Comparison of ENCODE assay signal across 14 cellular contexts in genomic region chr5:178196986-178197385, GRCh38. TPM values are rescaled to one million over a fixed set of nuclear protein-coding genes. Genes with fewer than 3 reads are reported as not detected.
A peak's percentile ranks its signal among the peaks of the same experiment; 100 is the strongest.
DNase-seq lines count a peak whose midpoint lies in the region; ATAC-seq and TF ChIP-seq lines count a peak whose summit lies in the region.
"Had no signal": no experiment of that assay in that cellular context is flagged by ENCODE, and none has a peak within 500 bp of the region (broad histone marks: within the 10 kb centered on the region; RNA-seq: fewer than 3 reads in every experiment).

No MANE protein-coding gene starts in this region.

- no peaks in the 10 kb centered on the region for H3K9me3 ChIP-seq in right lobe of liver
- no peaks in the 10 kb centered on the region for H3K9me3 ChIP-seq in mesenchymal stem cell (ENCODE audit: control insufficient read depth, low read length)

- H3K27me3 Mint-ChIP-seq in HFFc6 (ENCODE audit: insufficient read depth) (peaks cover 23% of the 10 kb centered on the region), MCF 10A (ENCODE audit: insufficient read depth, unreplicated experiment) (peaks cover 23% of the 10 kb centered on the region)
- H3K27me3 Mint-ChIP-seq in activated CD8-positive, alpha-beta memory T cell treated with anti-CD3 and anti-CD28 coated beads, Interleukin-2, amount 10 ng/mL, durations not matched to agents 7 days and 5 days, result peaks cover 12% of the 10 kb centered on the region

- H4K91ac ChIP-seq in mesenchymal stem cell (ENCODE audit: low read length), result no peak overlapping the region

- peak; percentile 34 for TF ChIP-seq CTCF in AG09309 (IDR thresholded peaks at IDR 0.05; ENCODE audit: control insufficient read depth, insufficient read depth, low read depth, low read length, missing control alignments)
- TF ChIP-seq CTCF in HFFc6 (IDR thresholded peaks at IDR 0.05), result peak; percentile 67
- peak; percentile 52 for TF ChIP-seq CTCF in MCF 10A (IDR thresholded peaks at IDR 0.05; ENCODE audit: unreplicated experiment)
- peak; percentile 27 to 53 (median 45) for TF ChIP-seq CTCF in right lobe of liver (IDR thresholded peaks at IDR 0.05)

- no peak overlapping the region for H3K4me3 Mint-ChIP-seq in HFFc6
- no peak overlapping the region for H3K4me3 Mint-ChIP-seq in MCF 10A (ENCODE audit: unreplicated experiment)
- H3K4me3 Mint-ChIP-seq in activated CD8-positive, alpha-beta memory T cell treated with anti-CD3 and anti-CD28 coated beads, Interleukin-2, amount 10 ng/mL, durations not matched to agents 7 days and 5 days, result no peak overlapping the region
- H3K4me3 Mint-ChIP-seq: stimulated activated naive CD8-positive, alpha-beta T cell treated with anti-CD3 and anti-CD28 coated beads, Interleukin-15, Interleukin-2, amounts not matched to agents 100 ng/mL and 50 ng/mL, for 24 hours had no signal

- no peak for DNase-seq in AG09309 (ENCODE audit: low read depth)
- DNase-seq in HFFc6, result no peak
- no peak for DNase-seq in MCF 10A (ENCODE audit: unreplicated experiment)
- DNase-seq in right lobe of liver, result peak in 2 of 3 donors; percentile 33 to 48
- DNase-seq in mesenchymal stem cell, result no peak
- no peak for DNase-seq in activated CD8-positive, alpha-beta memory T cell treated with anti-CD3 and anti-CD28 coated beads, Interleukin-2, amount 10 ng/mL, durations not matched to agents 7 days and 5 days
- DNase-seq: CD8-positive, alpha-beta memory T cell; NCI-H2081 had no signal

- H4K8ac ChIP-seq in mesenchymal stem cell (ENCODE audit: low read length), result no peak overlapping the region

- no TSS peak for BruUV-seq in MCF 10A (replicated peaks; lab: Mats Ljungman, UMichigan)

- no peak overlapping the region for H2BK5ac ChIP-seq in mesenchymal stem cell (ENCODE audit: low read depth, low read length, poor library complexity, severe bottlenecking)

- WGBS in right lobe of liver (ENCODE audit: insufficient coverage, low coverage, low lambda C conversion rate, missing lambda C conversion rate), result 80% methylated on average over 1 of the region's 8 CpGs
- WGBS in mesenchymal stem cell, result 79% methylated on average over 7 of the region's 8 CpGs

- H3K4me2 ChIP-seq in mesenchymal stem cell (ENCODE audit: low read length, poor library complexity, severe bottlenecking), result no peak overlapping the region

- no peak overlapping the region for H2BK15ac ChIP-seq in mesenchymal stem cell (ENCODE audit: low read depth, poor library complexity, severe bottlenecking)

- intact Hi-C loops in MCF 10A (cut with micrococcal nuclease), result no loop called here
- intact Hi-C loops in right lobe of liver (cut with DNase I), result no loop called here

- H3K4me3 ChIP-seq in AG09309 (ENCODE audit: control insufficient read depth, low read depth, low read length) (no peak overlapping the region), right lobe of liver (no peak overlapping the region), mesenchymal stem cell (ENCODE audit: insufficient read depth in 1 of 2, low read depth in 1 of 2, low read length in 2 of 2) (no peak overlapping the region)
- H3K4me3 ChIP-seq: SJSA1 had no signal

- no peaks in the 10 kb centered on the region for H3K36me3 Mint-ChIP-seq in HFFc6 (ENCODE audit: low read depth)
- H3K36me3 Mint-ChIP-seq in MCF 10A (ENCODE audit: insufficient read depth, unreplicated experiment), result no peaks in the 10 kb centered on the region
- peaks cover 4% of the 10 kb centered on the region for H3K36me3 Mint-ChIP-seq in activated CD8-positive, alpha-beta memory T cell treated with anti-CD3 and anti-CD28 coated beads, Interleukin-2, amount 10 ng/mL, durations not matched to agents 7 days and 5 days
- H3K36me3 Mint-ChIP-seq: brain; CD8-positive, alpha-beta memory T cell had no signal

- no peak overlapping the region for H3K4ac ChIP-seq in mesenchymal stem cell (ENCODE audit: low read depth in 1 of 2, low read length in 2 of 2)

- POLR2A ChIA-PET in MCF 10A (lab: Yijun Ruan, JAX), result interaction anchor here (1.2 kb wide), 1 partner anchor 10 kb away, joined by 3 read pairs; no protein-coding TSS in a partner anchor

- no peaks in the 10 kb centered on the region for H3K79me1 ChIP-seq in mesenchymal stem cell (replicated peaks; ENCODE audit: low read length, poor library complexity, severe bottlenecking)

- H3K9ac ChIP-seq in mesenchymal stem cell (ENCODE audit: low read length), result no peak overlapping the region

- H3K4me1 ChIP-seq in right lobe of liver (peaks cover 0 to 18% (median 5%) of the 10 kb centered on the region in 4 donors), mesenchymal stem cell (ENCODE audit: control insufficient read depth, insufficient read depth, low read depth, low read length) (peaks cover 3% of the 10 kb centered on the region)
- H3K4me1 ChIP-seq: SJSA1 had no signal

- H3K27me3 ChIP-seq in right lobe of liver, result no peaks in the 10 kb centered on the region
- H3K27me3 ChIP-seq in mesenchymal stem cell (ENCODE audit: control insufficient read depth in 1 of 2, insufficient read depth in 1 of 2, low read length in 2 of 2), result peaks cover 21 to 23% of the 10 kb centered on the region in 2 experiments

- H2AFZ ChIP-seq in mesenchymal stem cell (ENCODE audit: low read depth, low read length), result no peak overlapping the region

- H2AK5ac ChIP-seq in mesenchymal stem cell (ENCODE audit: low read length, severe bottlenecking), result no peak overlapping the region

- no peak overlapping the region for H3K14ac ChIP-seq in mesenchymal stem cell (ENCODE audit: low read length in 2 of 2)

- H3K36me3 ChIP-seq in right lobe of liver (no peaks in the 10 kb centered on the region), mesenchymal stem cell (ENCODE audit: control insufficient read depth in 1 of 2, insufficient read depth in 2 of 2, low read depth in 1 of 2, low read length in 2 of 2) (no peaks in the 10 kb centered on the region)
- H3K36me3 ChIP-seq: SJSA1 had no signal

- no peak overlapping the region for H2BK120ac ChIP-seq in mesenchymal stem cell (ENCODE audit: low read depth, low read length)

- peaks cover 13% of the 10 kb centered on the region for H3K4me1 Mint-ChIP-seq in HFFc6 (ENCODE audit: low read depth)
- peaks cover 29% of the 10 kb centered on the region for H3K4me1 Mint-ChIP-seq in MCF 10A (ENCODE audit: insufficient read depth, unreplicated experiment)
- peaks cover 23% of the 10 kb centered on the region for H3K4me1 Mint-ChIP-seq in activated CD8-positive, alpha-beta memory T cell treated with anti-CD3 and anti-CD28 coated beads, Interleukin-2, amount 10 ng/mL, durations not matched to agents 7 days and 5 days

- ATAC-seq in right lobe of liver, result peak; percentile 48 to 72 (median 57)
- no peak for ATAC-seq in GM21447 (IDR thresholded peaks at IDR 0.05; ENCODE audit: unreplicated experiment)
- no peak for ATAC-seq in activated CD8-positive, alpha-beta memory T cell treated with anti-CD3 and anti-CD28 coated beads, Interleukin-2, amount 10 ng/mL, durations not matched to agents 7 days and 5 days
- ATAC-seq in HG03521 (IDR thresholded peaks at IDR 0.05; ENCODE audit: unreplicated experiment), result no peak

- no peak overlapping the region for H2BK12ac ChIP-seq in mesenchymal stem cell (ENCODE audit: low read length in 2 of 2)

- no peak overlapping the region for H3K27ac ChIP-seq in right lobe of liver
- no peak overlapping the region for H3K27ac ChIP-seq in mesenchymal stem cell (ENCODE audit: low read length, poor library complexity, severe bottlenecking)
- H3K27ac ChIP-seq: SJSA1 had no signal

- TF ChIP-seq POLR2A in right lobe of liver (IDR thresholded peaks at IDR 0.05), result no peak

- CTCF ChIA-PET in MCF 10A (lab: Yijun Ruan, JAX), result interaction anchor here (0.6 to 1.2 kb wide), 6 partner anchors 51 to 790 kb away, joined by 3 to 5 read pairs (median 3); no protein-coding TSS in a partner anchor
- CTCF ChIA-PET in activated CD8-positive, alpha-beta memory T cell treated with anti-CD3 and anti-CD28 coated beads, Interleukin-2, amount 10 ng/mL, durations not matched to agents 7 days and 5 days (lab: Charles Lee), result no interaction called here

- no peak overlapping the region for H3K18ac ChIP-seq in mesenchymal stem cell (ENCODE audit: low read depth in 1 of 2, low read length in 2 of 2)

- no peak overlapping the region for H3K23ac ChIP-seq in mesenchymal stem cell (ENCODE audit: low read length in 2 of 2)

- H3K9me3 Mint-ChIP-seq in HFFc6, result peaks cover 4% of the 10 kb centered on the region; the same call in 1 of the 2 replicates
- H3K9me3 Mint-ChIP-seq in MCF 10A (ENCODE audit: unreplicated experiment), result no peaks in the 10 kb centered on the region
- no peaks in the 10 kb centered on the region for H3K9me3 Mint-ChIP-seq in activated CD8-positive, alpha-beta memory T cell treated with anti-CD3 and anti-CD28 coated beads, Interleukin-2, amount 10 ng/mL, durations not matched to agents 7 days and 5 days (ENCODE audit: low read depth)
- H3K9me3 Mint-ChIP-seq: stimulated activated naive CD8-positive, alpha-beta T cell treated with anti-CD3 and anti-CD28 coated beads, Interleukin-15, Interleukin-2, amounts not matched to agents 100 ng/mL and 50 ng/mL, for 24 hours had no signal

- no peak overlapping the region for H3K27ac Mint-ChIP-seq in HFFc6
- H3K27ac Mint-ChIP-seq in MCF 10A (ENCODE audit: low read depth, unreplicated experiment), result no peak overlapping the region
- no peak overlapping the region for H3K27ac Mint-ChIP-seq in activated CD8-positive, alpha-beta memory T cell treated with anti-CD3 and anti-CD28 coated beads, Interleukin-2, amount 10 ng/mL, durations not matched to agents 7 days and 5 days
- H3K27ac Mint-ChIP-seq: CD8-positive, alpha-beta memory T cell; stimulated activated naive CD8-positive, alpha-beta T cell treated with anti-CD3 and anti-CD28 coated beads, Interleukin-15, Interleukin-2, amounts not matched to agents 100 ng/mL and 50 ng/mL, for 24 hours had no signal

RNA-seq across cellular contexts. Expression of gene HNRNPAB, which starts 7.3 kb away (rescaled TPM):
- 100 to 1,000 TPM; 153 to 218 (median 197) TPM for total RNA-seq in HFFc6 (2021; fragmentation: NEBNext Ultra II Directional; extraction: Animal tissue kit (Norgen Biotek cat#: 25700))
- total RNA-seq in MCF 10A (2022) (313 and 364 TPM in 2 replicates), right lobe of liver (10 to 100 TPM; 44.2 to 96.1 (median 73.5) TPM)
- 114 TPM for polyA plus RNA-seq in mesenchymal stem cell (2013, experiment 1 of 2)
- polyA plus RNA-seq in mesenchymal stem cell (2013, experiment 2 of 2), result 110 TPM
- 100 to 1,000 TPM; 268 to 391 TPM for total RNA-seq in activated CD8-positive, alpha-beta memory T cell treated with anti-CD3 and anti-CD28 coated beads, Interleukin-2, amount 10 ng/mL, durations not matched to agents 7 days and 5 days

RNA-seq across cellular contexts. Expression of gene GMCL2, which starts 9.8 kb away (rescaled TPM):
- not detected for total RNA-seq in HFFc6 (2021; fragmentation: NEBNext Ultra II Directional; extraction: Animal tissue kit (Norgen Biotek cat#: 25700))
- total RNA-seq in MCF 10A (2022) (not detected in 2 replicates), right lobe of liver (not detected)
- not detected for polyA plus RNA-seq in mesenchymal stem cell (2013, experiment 1 of 2)
- not detected for polyA plus RNA-seq in mesenchymal stem cell (2013, experiment 2 of 2)
- not detected for total RNA-seq in activated CD8-positive, alpha-beta memory T cell treated with anti-CD3 and anti-CD28 coated beads, Interleukin-2, amount 10 ng/mL, durations not matched to agents 7 days and 5 days
- total RNA-seq: CD8-positive, alpha-beta memory T cell; frontal cortex; SJSA1 had no signal
- polyA plus RNA-seq: CD8-positive, alpha-beta memory T cell had no signal

RNA-seq across cellular contexts. Expression of gene PHYKPL, which starts 35.6 kb away (rescaled TPM):
- total RNA-seq in HFFc6 (2021; fragmentation: NEBNext Ultra II Directional; extraction: Animal tissue kit (Norgen Biotek cat#: 25700)), result 10 to 100 TPM; 18.7 to 25.6 (median 23.9) TPM
- total RNA-seq in MCF 10A (2022), result 112 and 115 TPM in 2 replicates
- 100 to 1,000 TPM in 3 of 6 experiments, 10 to 100 TPM in 3; 64.3 to 133 (median 85.8) TPM for total RNA-seq in right lobe of liver
- polyA plus RNA-seq in mesenchymal stem cell (2013, experiment 1 of 2), result 14.7 TPM
- polyA plus RNA-seq in mesenchymal stem cell (2013, experiment 2 of 2), result 13.6 TPM
- total RNA-seq in activated CD8-positive, alpha-beta memory T cell treated with anti-CD3 and anti-CD28 coated beads, Interleukin-2, amount 10 ng/mL, durations not matched to agents 7 days and 5 days, result 100 to 1,000 TPM; 117 to 120 TPM

RNA-seq across cellular contexts. Expression of gene NHP2, which starts 43.3 kb away (rescaled TPM):
- total RNA-seq in HFFc6 (2021; fragmentation: NEBNext Ultra II Directional; extraction: Animal tissue kit (Norgen Biotek cat#: 25700)), result 100 to 1,000 TPM; 172 to 204 (median 184) TPM
- total RNA-seq in MCF 10A (2022) (322 and 327 TPM in 2 replicates), right lobe of liver (100 to 1,000 TPM in 2 of 6 experiments, 10 to 100 TPM in 4; 35.5 to 174 (median 43.9) TPM)
- 114 TPM for polyA plus RNA-seq in mesenchymal stem cell (2013, experiment 1 of 2)
- 119 TPM for polyA plus RNA-seq in mesenchymal stem cell (2013, experiment 2 of 2)
- total RNA-seq in activated CD8-positive, alpha-beta memory T cell treated with anti-CD3 and anti-CD28 coated beads, Interleukin-2, amount 10 ng/mL, durations not matched to agents 7 days and 5 days, result 100 to 1,000 TPM; 144 to 168 TPM

Comparison
In these comparisons a context has a peak if more than half of its experiments do, and no peak if none do; other contexts are left out.
1. DNase-seq: peak in right lobe of liver (2 of 3); none in AG09309 (single experiment), HFFc6 (single experiment), MCF 10A (single experiment), mesenchymal stem cell (single experiment) and activated CD8-positive, alpha-beta memory T cell treated with anti-CD3 and anti-CD28 coated beads, Interleukin-2, amount 10 ng/mL, durations not matched to agents 7 days and 5 days (single experiment).
2. ATAC-seq: peak in right lobe of liver (4 of 4); none in GM21447 (single experiment), activated CD8-positive, alpha-beta memory T cell treated with anti-CD3 and anti-CD28 coated beads, Interleukin-2, amount 10 ng/mL, durations not matched to agents 7 days and 5 days (single experiment) and HG03521 (single experiment).
3. Peak in every context shown above with its lines, with median percentiles within 50 percentile points of each other: CTCF ChIP-seq.